Comparison of ENCODE assay signal across 23 cellular contexts in genomic region chr5:43833966-43834365, GRCh38.
DNase-seq lines count a peak whose midpoint lies in the region; ATAC-seq and TF ChIP-seq lines count a peak whose summit lies in the region.
"Had no signal": no experiment of that assay in that cellular context is flagged by ENCODE, and none has a peak within 500 bp of the region (broad histone marks: within the 10 kb centered on the region; RNA-seq: fewer than 3 reads in every experiment).

No MANE protein-coding gene starts in this region.

- no peaks in the 10 kb centered on the region for H3F3A ChIP-seq in neural progenitor cell (ENCODE audit: low read depth)

- no peaks in the 10 kb centered on the region for H3K27me3 Mint-ChIP-seq in neural progenitor cell (ENCODE audit: insufficient read depth, low read depth)
- H3K27me3 Mint-ChIP-seq: CD4-positive, alpha-beta memory T cell had no signal

- H3K36me3 Mint-ChIP-seq in neural progenitor cell, result no peaks in the 10 kb centered on the region
- H3K36me3 Mint-ChIP-seq: CD14-positive monocyte; CD4-positive, alpha-beta memory T cell; CD4-positive, CD25-positive, alpha-beta regulatory T cell; CD8-positive, alpha-beta memory T cell had no signal

- no peaks in the 10 kb centered on the region for H4K20me1 ChIP-seq in neural progenitor cell (ENCODE audit: low read depth)
- H4K20me1 ChIP-seq: BLaER1 had no signal

- H3K4me2 ChIP-seq in neural progenitor cell, result no peak overlapping the region
- H3K4me2 ChIP-seq: A549, BLaER1 had no signal

- H3K79me2 ChIP-seq in neural progenitor cell (ENCODE audit: low read depth), result no peaks in the 10 kb centered on the region

- H3K27me3 ChIP-seq in AG04450 (ENCODE audit: control insufficient read depth, insufficient read depth, low read length) (no peaks in the 10 kb centered on the region), MG63 (no peaks in the 10 kb centered on the region), neural progenitor cell (no peaks in the 10 kb centered on the region)
- H3K27me3 ChIP-seq: BE2C, BLaER1 had no signal

- H3K4me3 ChIP-seq in AG04450 (ENCODE audit: low read depth, low read length) (no peak overlapping the region), MG63 (no peak overlapping the region), fibroblast of the aortic adventitia (ENCODE audit: low read depth, low read length) (no peak overlapping the region), neural progenitor cell (no peak overlapping the region)
- H3K4me3 ChIP-seq: A549, BLaER1, GM12878 had no signal

- H3K4me1 ChIP-seq in neural progenitor cell, result no peaks in the 10 kb centered on the region
- H3K4me1 ChIP-seq: A549, BE2C, BLaER1 had no signal

- no peak overlapping the region for H3K27ac Mint-ChIP-seq in neural progenitor cell
- H3K27ac Mint-ChIP-seq: CD14-positive monocyte; CD4-positive, alpha-beta memory T cell; CD4-positive, CD25-positive, alpha-beta regulatory T cell; CD8-positive, alpha-beta memory T cell had no signal

- no peaks in the 10 kb centered on the region for H3K36me3 ChIP-seq in MG63
- no peaks in the 10 kb centered on the region for H3K36me3 ChIP-seq in neural progenitor cell
- H3K36me3 ChIP-seq: BE2C, BLaER1 had no signal

- H2AFZ ChIP-seq in neural progenitor cell (replicated peaks), result no peak overlapping the region

- H3K9me3 ChIP-seq in AG04450 (ENCODE audit: control insufficient read depth, insufficient read depth, low read length) (no peaks in the 10 kb centered on the region), MG63 (peaks cover 9% of the 10 kb centered on the region; the same call in 1 of the 2 replicates), neural progenitor cell (ENCODE audit: low read depth) (no peaks in the 10 kb centered on the region)
- H3K9me3 ChIP-seq: A549, BE2C, BLaER1 had no signal

- no peak for ATAC-seq in GM18511 (IDR thresholded peaks at IDR 0.05; ENCODE audit: unreplicated experiment)
- ATAC-seq: A549, GM12878 had no signal

- no peak overlapping the region for H3K9ac ChIP-seq in neural progenitor cell
- H3K9ac ChIP-seq: BLaER1 had no signal

- POLR2A ChIA-PET in AG04450 (lab: Yijun Ruan, JAX), result interaction anchor here (1.0 to 1.3 kb wide), 2 partner anchors 64 to 164 kb away, joined by 3 to 5 read pairs; no protein-coding TSS in a partner anchor

- H3K4me1 Mint-ChIP-seq in neural progenitor cell, result no peaks in the 10 kb centered on the region
- H3K4me1 Mint-ChIP-seq: CD14-positive monocyte; CD4-positive, alpha-beta memory T cell; CD4-positive, CD25-positive, alpha-beta regulatory T cell; CD8-positive, alpha-beta memory T cell had no signal

- H3K27ac ChIP-seq in AG04450 (ENCODE audit: low read depth, low read length) (no peak overlapping the region), neural progenitor cell (no peak overlapping the region)
- H3K27ac ChIP-seq: 22Rv1, A549, BLaER1 had no signal

- H3K9me3 Mint-ChIP-seq in neural progenitor cell, result no peaks in the 10 kb centered on the region

- TF ChIP-seq CTCF in AG04450 (IDR thresholded peaks at IDR 0.05; ENCODE audit: low read depth, low read length) (no peak), fibroblast of the aortic adventitia (IDR thresholded peaks at IDR 0.05; ENCODE audit: insufficient read depth, low read length) (no peak), neural progenitor cell (IDR thresholded peaks at IDR 0.05) (no peak)

- no peak overlapping the region for H3K4me3 Mint-ChIP-seq in neural progenitor cell
- H3K4me3 Mint-ChIP-seq: CD14-positive monocyte; CD4-positive, alpha-beta memory T cell; CD4-positive, CD25-positive, alpha-beta regulatory T cell; CD8-positive, alpha-beta memory T cell had no signal

- DNase-seq in AG04450 (ENCODE audit: low read depth, low spot score) (peak; percentile 18), MG63 (peak; percentile 25), fibroblast of the aortic adventitia (ENCODE audit: low read depth) (peak; percentile 27), neural progenitor cell (ENCODE audit: low spot score) (no peak)
- DNase-seq: BE2C; C1 segment of cervical spinal cord; CD4-positive, alpha-beta memory T cell; CD4-positive, CD25-positive, alpha-beta regulatory T cell; CD8-positive, alpha-beta memory T cell; COR-L47; DMS 273 treated with DMSO at 0.1 percent for 48 hours; DMS153; DMS53; DMS79; DND-41; EL; GDM1 had no signal

- CTCF ChIA-PET in AG04450 (lab: Charles Lee), result no interaction called here
